ENCODE assay signal across 32 cellular contexts in genomic region chr4:101028886-101029285, GRCh38.
DNase-seq lines count a peak whose midpoint lies in the region; ATAC-seq and TF ChIP-seq lines count a peak whose summit lies in the region.
"Had no signal": no experiment of that assay in that cellular context is flagged by ENCODE, and none has a peak within 500 bp of the region (broad histone marks: within the 10 kb centered on the region; RNA-seq: fewer than 3 reads in every experiment).

No MANE protein-coding gene starts in this region.

- no peaks in the 10 kb centered on the region for H3K27me3 Mint-ChIP-seq in CD4-positive, alpha-beta memory T cell
- H3K27me3 Mint-ChIP-seq: activated CD4-positive, alpha-beta T cell treated with anti-CD3 and anti-CD28 coated beads, Interleukin-2, amount 10 ng/mL, durations not matched to agents 7 days and 5 days had no signal

- no peak overlapping the region for H3K4me3 ChIP-seq in CD4-positive, alpha-beta memory T cell (ENCODE audit: low read length in 2 of 2)
- no peak overlapping the region for H3K4me3 ChIP-seq in body of pancreas
- H3K4me3 ChIP-seq: mucosa of descending colon, upper lobe of right lung had no signal

- no peak overlapping the region for H3K4me3 Mint-ChIP-seq in CD4-positive, alpha-beta memory T cell
- H3K4me3 Mint-ChIP-seq: activated CD4-positive, alpha-beta T cell treated with anti-CD3 and anti-CD28 coated beads, Interleukin-2, amount 10 ng/mL, durations not matched to agents 7 days and 5 days; activated T-cell treated with anti-CD3 and anti-CD28 coated beads, Interleukin-2, amount 50 U/mL, for 4 hours; stimulated activated effector memory CD8-positive, alpha-beta T cell treated with anti-CD3 and anti-CD28 coated beads, Interleukin-12 subunit alpha, Interleukin-12 subunit beta, amount 100 ng/mL, for 72 hours; T-helper 2 cell treated with Interferon-gamma antibody and Interleukin-4, amounts not matched to agents 5 μg/mL and 100 μg/mL, for 36 hours had no signal

- intact Hi-C loops in CD4-positive, alpha-beta memory T cell (cut with micrococcal nuclease) = loop anchor here (1.0 to 10.0 kb wide), 2 partner anchors 8 to 184 kb away; no protein-coding TSS in a partner anchor
- intact Hi-C loops in body of pancreas (cut with DNase I) = no loop called here

- no peaks in the 10 kb centered on the region for H3K9me3 Mint-ChIP-seq in CD4-positive, alpha-beta memory T cell
- H3K9me3 Mint-ChIP-seq: activated CD4-positive, alpha-beta T cell treated with anti-CD3 and anti-CD28 coated beads, Interleukin-2, amount 10 ng/mL, durations not matched to agents 7 days and 5 days; activated T-cell treated with anti-CD3 and anti-CD28 coated beads, Interleukin-2, amount 50 U/mL, for 4 hours; stimulated activated effector memory CD8-positive, alpha-beta T cell treated with anti-CD3 and anti-CD28 coated beads, Interleukin-12 subunit alpha, Interleukin-12 subunit beta, amount 100 ng/mL, for 72 hours; T-helper 2 cell treated with Interferon-gamma antibody and Interleukin-4, amounts not matched to agents 5 μg/mL and 100 μg/mL, for 36 hours had no signal

- POLR2A ChIA-PET in CD4-positive, alpha-beta memory T cell (lab: Charles Lee; ENCODE audit: partially characterized antibody) = interaction anchor here (0.7 to 1.7 kb wide), 2 partner anchors 9 to 13 kb away, joined by 3 to 18 read pairs; no protein-coding TSS in a partner anchor

- no peak for TF ChIP-seq CTCF in body of pancreas (IDR thresholded peaks at IDR 0.05)

- no peaks in the 10 kb centered on the region for H3K36me3 ChIP-seq in CD4-positive, alpha-beta memory T cell (ENCODE audit: insufficient read depth, low read length)
- peaks cover 0 to 3% of the 10 kb centered on the region in 2 donors for H3K36me3 ChIP-seq in body of pancreas (replicated peaks in 1 of 2; ENCODE audit: insufficient read depth in 1 of 2, low read depth in 2 of 2)
- H3K36me3 ChIP-seq: WERI-Rb-1 had no signal

- ATAC-seq in GM19372 (IDR thresholded peaks at IDR 0.05; ENCODE audit: low read depth, unreplicated experiment) = peak; percentile 64
- peak; percentile 63 for ATAC-seq in HG03565 (IDR thresholded peaks at IDR 0.05; ENCODE audit: unreplicated experiment)
- no peak for ATAC-seq in body of pancreas
- ATAC-seq: activated T-cell treated with anti-CD3 and anti-CD28 coated beads, Interleukin-2, amount 50 U/mL, for 4 hours; mucosa of descending colon; PC-3; right cardiac atrium; stimulated activated effector memory CD8-positive, alpha-beta T cell treated with anti-CD3 and anti-CD28 coated beads, Interleukin-12 subunit alpha, Interleukin-12 subunit beta, amount 100 ng/mL, for 72 hours; upper lobe of right lung had no signal

- no peak for DNase-seq in CD4-positive, alpha-beta memory T cell
- DNase-seq in foreskin melanocyte (peak; percentile 31), body of pancreas (no peak), NCI-H2107 treated with DMSO at 0.1 percent for 48 hours (lab: John Stamatoyannopoulos, UW; ENCODE audit: unreplicated experiment) (no peak), nucleus accumbens (lab: John Stamatoyannopoulos, UW) (no peak)
- DNase-seq in activated CD4-positive, alpha-beta T cell treated with anti-CD3 and anti-CD28 coated beads for 4 hours = no peak
- DNase-seq: ACHN; activated CD4-positive, alpha-beta T cell treated with anti-CD3 and anti-CD28 coated beads, Interleukin-2, amount 10 ng/mL, durations not matched to agents 7 days and 5 days; activated gamma-delta T cell treated with Interleukin-2 at 50 U/mL for 16 hours; activated T-cell treated with anti-CD3 and anti-CD28 coated beads, Interleukin-2, amount 50 U/mL, for 4 hours; COR-L47; DMS79 treated with DMSO at 0.1 percent for 48 hours; effector CD4-positive, alpha-beta T cell; GF-D8; head of caudate nucleus; Karpas-422; kidney; mucosa of descending colon; NCI-H2171 treated with DMSO at 0.1 percent for 48 hours; NCI-H524; PC-3; right cardiac atrium; stimulated activated CD4-positive, alpha-beta T cell treated with anti-CD3 and anti-CD28 coated beads, Interleukin-12 subunit alpha, Interleukin-12 subunit beta, amount 100 ng/mL, for 4 hours; stimulated activated CD4-positive, alpha-beta T cell treated with anti-CD3 and anti-CD28 coated beads, Interleukin-4, amount 100 ng/mL, for 24 hours; substantia nigra; upper lobe of right lung; WERI-Rb-1 had no signal

- H3K27ac Mint-ChIP-seq in CD4-positive, alpha-beta memory T cell = peak overlapping the region in 4 of 7 donors; percentile 1 to 75 (median 40)
- H3K27ac Mint-ChIP-seq: activated CD4-positive, alpha-beta T cell treated with anti-CD3 and anti-CD28 coated beads, Interleukin-2, amount 10 ng/mL, durations not matched to agents 7 days and 5 days; T-helper 2 cell treated with Interferon-gamma antibody and Interleukin-4, amounts not matched to agents 5 μg/mL and 100 μg/mL, for 36 hours had no signal

- H3K9me3 ChIP-seq in CD4-positive, alpha-beta memory T cell (ENCODE audit: control insufficient read depth in 1 of 2, low read length in 2 of 2) = no peaks in the 10 kb centered on the region
- no peaks in the 10 kb centered on the region for H3K9me3 ChIP-seq in body of pancreas
- H3K9me3 ChIP-seq: mucosa of descending colon, upper lobe of right lung had no signal

- H3K27me3 ChIP-seq in CD4-positive, alpha-beta memory T cell (ENCODE audit: insufficient read depth, low read length) = no peaks in the 10 kb centered on the region
- no peaks in the 10 kb centered on the region for H3K27me3 ChIP-seq in body of pancreas
- H3K27me3 ChIP-seq: upper lobe of right lung had no signal

- no peak for TF ChIP-seq POLR2A in body of pancreas (IDR thresholded peaks at IDR 0.05)

- H3K4me1 Mint-ChIP-seq in CD4-positive, alpha-beta memory T cell = peaks cover 14 to 28% (median 23%) of the 10 kb centered on the region in 4 donors

- CTCF ChIA-PET in CD4-positive, alpha-beta memory T cell (lab: Charles Lee; ENCODE audit: partially characterized antibody) = interaction anchor here (1.1 to 1.4 kb wide), 2 partner anchors 10 to 16 kb away, joined by 3 to 6 read pairs; no protein-coding TSS in a partner anchor

- no peaks in the 10 kb centered on the region for H3K4me1 ChIP-seq in CD4-positive, alpha-beta memory T cell (ENCODE audit: insufficient read depth, low read length)
- H3K4me1 ChIP-seq in body of pancreas = no peaks in the 10 kb centered on the region
- H3K4me1 ChIP-seq: upper lobe of right lung had no signal

- H3K27ac ChIP-seq in CD4-positive, alpha-beta memory T cell (ENCODE audit: low read depth, low read length) = no peak overlapping the region
- no peak overlapping the region for H3K27ac ChIP-seq in body of pancreas
- H3K27ac ChIP-seq: HL-60, upper lobe of right lung, WERI-Rb-1 had no signal

- peaks cover 24 to 33% of the 10 kb centered on the region in 2 donors for H3K36me3 Mint-ChIP-seq in CD4-positive, alpha-beta memory T cell
